Comparison of ENCODE assay signal across 31 cellular contexts in genomic region chr20:61666471-61666832, GRCh38.
"Had no signal": no experiment of that assay in that cellular context is flagged by ENCODE, and none has a peak within 500 bp of the region (broad histone marks: within the 10 kb centered on the region; RNA-seq: fewer than 3 reads in every experiment).

No MANE protein-coding gene starts in this region.

- ATAC-seq: activated naive CD4-positive, alpha-beta T cell treated with anti-CD3 and anti-CD28 coated beads, Interleukin-2, amount 50 U/mL, for 72 hours; activated T-cell treated with anti-CD3 and anti-CD28 coated beads, Interleukin-2, amount 50 U/mL, for 4 hours; body of pancreas; Panc1 had no signal

- H3K4me3 ChIP-seq: adrenal gland, body of pancreas, breast epithelium had no signal

- FAIRE-seq: astrocyte had no signal

- H3K27me3 ChIP-seq: adrenal gland, body of pancreas had no signal

- H3K36me3 ChIP-seq: adrenal gland, breast epithelium had no signal

- DNase-seq: activated B cell treated with CpG ODN at 0.5 μM for 24 hours; activated CD4-positive, alpha-beta memory T cell treated with anti-CD3 and anti-CD28 coated beads for 36 hours; activated CD4-positive, alpha-beta T cell treated with anti-CD3 and anti-CD28 coated beads for 4 hours; activated CD4-positive, alpha-beta T cell treated with anti-CD3 and anti-CD28 coated beads, Interleukin-2, amount 50 U/mL, for 1 hour; activated CD4-positive, CD25-positive, alpha-beta regulatory T cell treated with anti-CD3 and anti-CD28 coated beads, Interleukin-2, amount 50 U/mL, for 72 hours; activated CD8-positive, alpha-beta memory T cell treated with anti-CD3 and anti-CD28 coated beads, Interleukin-2, amount 50 U/mL, for 4 hours; activated gamma-delta T cell treated with Interleukin-2 at 50 U/mL for 16 hours; activated naive CD4-positive, alpha-beta T cell treated with anti-CD3 and anti-CD28 coated beads for 36 hours; activated T-cell treated with anti-CD3 and anti-CD28 coated beads for 4 hours; activated T-cell treated with anti-CD3 and anti-CD28 coated beads, Interleukin-2, amount 50 U/mL, for 4 hours; adrenal gland; body of pancreas; caudate nucleus; cerebellar nuclear complex; MM.1S; MV-4-11; NCI-H1092; NCI-H1436 treated with DMSO at 0.1 percent for 48 hours; NCI-H1694 treated with DMSO at 0.1 percent for 48 hours; NCI-H2029; NCI-H345; NCI-H524 treated with DMSO at 0.1 percent for 48 hours; SW 1271; T-helper 1 cell; T-helper 2 cell; T-helper 9 cell had no signal

- H3K4me1 ChIP-seq: adrenal gland, body of pancreas, breast epithelium had no signal

- H3K27ac ChIP-seq: adrenal gland, body of pancreas, breast epithelium, VCaP had no signal

- H3K9me3 ChIP-seq: adrenal gland, body of pancreas, breast epithelium had no signal
